In genomic region chr11:93525601-93526000, GRCh38 we compare ENCODE assay signal across 1 cellular context.
TF ChIP-seq lines count a peak whose summit lies in the region.

No MANE protein-coding gene starts in this region.

TF ChIP-seq in SK-N-SH, 30 proteins besides CTCF, POLR2A, EP300 and RAD21 (continued from another document):
- TF ChIP-seq USF1 (IDR thresholded peaks at IDR 0.05; ENCODE audit: borderline replicate concordance, low read depth) (no peak), TEAD4 (IDR thresholded peaks at IDR 0.05; ENCODE audit: borderline replicate concordance, insufficient read depth) (no peak), TCF12 (IDR thresholded peaks at IDR 0.05) (no peak), REST (IDR thresholded peaks at IDR 0.05; ENCODE audit: low read depth, low read length) (no peak), CHD2 (IDR thresholded peaks at IDR 0.05; ENCODE audit: low read length, partially characterized antibody) (no peak)
